ENCODE assay signal across 9 cellular contexts in the genomic region with DNA sequence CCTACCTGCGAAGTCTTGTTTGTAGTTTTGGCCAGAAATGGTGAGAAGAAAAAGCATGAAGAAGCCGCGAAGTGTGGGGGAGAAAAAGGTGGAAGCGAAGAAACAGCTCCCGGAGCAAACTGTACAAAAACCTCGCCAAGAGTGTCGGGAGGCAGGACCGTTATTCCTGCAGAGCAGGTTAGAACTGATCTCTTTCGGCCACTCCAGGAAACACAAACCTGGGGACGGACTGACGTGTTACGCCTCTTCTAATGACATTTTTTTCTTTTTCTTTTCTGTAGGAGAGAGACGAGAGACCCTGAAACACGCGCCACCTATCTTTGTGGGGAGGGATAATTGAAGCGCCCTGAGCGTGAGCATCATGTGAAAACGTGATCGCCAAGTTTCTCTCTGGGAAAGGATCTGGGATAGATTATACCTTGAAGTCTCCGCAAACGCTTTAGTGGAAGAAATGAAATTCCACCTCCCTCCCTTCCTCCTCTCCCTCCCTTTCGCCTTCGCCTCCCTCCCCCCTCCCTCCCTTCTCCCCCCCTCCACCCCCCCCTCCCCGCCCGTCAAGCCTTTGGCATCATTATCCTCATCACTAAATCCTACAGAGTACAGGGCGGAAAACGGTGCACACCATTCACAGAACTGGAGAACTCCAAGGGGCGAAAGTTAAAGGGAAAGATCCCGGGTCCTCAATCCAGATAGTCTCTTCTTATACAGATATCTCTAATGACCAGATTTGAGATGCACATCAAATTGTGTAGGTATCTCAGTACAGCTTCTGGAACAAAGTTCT. TPM values are rescaled to one million over a fixed set of nuclear protein-coding genes. Genes with fewer than 3 reads are reported as not detected.
DNase-seq lines count a peak whose midpoint lies in the region; ATAC-seq and TF ChIP-seq lines count a peak whose summit lies in the region.
"Had no signal": no experiment of that assay in that cellular context is flagged by ENCODE, and none has a peak within 500 bp of the region (broad histone marks: within the 10 kb centered on the region; RNA-seq: fewer than 3 reads in every experiment).

A gene (minus strand): TSS at position 186 of the 784 bp plus-strand sequence. CDS start 2,769 bp downstream, outside the sequence.

- H3K36me3 Mint-ChIP-seq in activated CD4-positive, alpha-beta memory T cell treated with anti-CD3 and anti-CD28 coated beads for 36 hours: peaks cover 2% of the 10 kb centered on the region
- H3K36me3 Mint-ChIP-seq in nephron (ENCODE audit: low read depth): peaks cover 15% of the 10 kb centered on the region

- H3K27me3 Mint-ChIP-seq in activated CD4-positive, alpha-beta memory T cell treated with anti-CD3 and anti-CD28 coated beads for 36 hours: peaks cover 38% of the 10 kb centered on the region
- peaks cover 28% of the 10 kb centered on the region for H3K27me3 Mint-ChIP-seq in nephron (ENCODE audit: low read depth)
- H3K27me3 Mint-ChIP-seq: dendritic cell treated with granulocyte-macrophage colony-stimulating factor and Interleukin-4, amounts not matched to agents 40 ng/mL and 50 ng/mL, for 4 days had no signal

- H3K4me1 Mint-ChIP-seq in activated CD4-positive, alpha-beta memory T cell treated with anti-CD3 and anti-CD28 coated beads for 36 hours (ENCODE audit: low read depth): peaks cover 23% of the 10 kb centered on the region
- H3K4me1 Mint-ChIP-seq in nephron: peaks cover 36% of the 10 kb centered on the region

- no peaks in the 10 kb centered on the region for H3K9me3 Mint-ChIP-seq in activated CD4-positive, alpha-beta memory T cell treated with anti-CD3 and anti-CD28 coated beads for 36 hours
- H3K9me3 Mint-ChIP-seq in nephron: no peaks in the 10 kb centered on the region
- H3K9me3 Mint-ChIP-seq: dendritic cell treated with granulocyte-macrophage colony-stimulating factor and Interleukin-4, amounts not matched to agents 40 ng/mL and 50 ng/mL, for 4 days had no signal

- H3K27ac Mint-ChIP-seq in activated CD4-positive, alpha-beta memory T cell treated with anti-CD3 and anti-CD28 coated beads for 36 hours: no peak within 1 kb of the TSS
- no peak within 1 kb of the TSS for H3K27ac Mint-ChIP-seq in nephron
- H3K27ac Mint-ChIP-seq: dendritic cell treated with granulocyte-macrophage colony-stimulating factor and Interleukin-4, amounts not matched to agents 40 ng/mL and 50 ng/mL, for 4 days had no signal

- CTCF ChIA-PET in activated CD4-positive, alpha-beta memory T cell treated with anti-CD3 and anti-CD28 coated beads for 36 hours (lab: Charles Lee): interaction anchor here (1.0 to 1.1 kb wide), 3 partner anchors 10 to 106 kb away, joined by 3 to 4 read pairs (median 3); no protein-coding TSS in a partner anchor

- peak; percentile 83 for DNase-seq in GM04504 (ENCODE audit: low read depth)
- peak; percentile 92 for DNase-seq in NAMALWA (ENCODE audit: low spot score)
- peak; percentile 56 for DNase-seq in activated CD4-positive, alpha-beta memory T cell treated with anti-CD3 and anti-CD28 coated beads for 36 hours
- peak; percentile 93 to 97 for DNase-seq in foreskin fibroblast
- no peak for DNase-seq in T1000 (lab: John Stamatoyannopoulos, UW)
- DNase-seq in HuH-7 (ENCODE audit: low spot score): no peak

- H3K4me3 ChIP-seq in foreskin fibroblast (ENCODE audit: low read depth in 1 of 2, low read length in 2 of 2): peak within 1 kb of the TSS; percentile 83 to 86

- TF ChIP-seq CTCF in foreskin fibroblast (IDR thresholded peaks at IDR 0.05; ENCODE audit: low read depth, low read length): peak; percentile 76
- peak; percentile 53 to 67 (median 60) for TF ChIP-seq CTCF in nephron (IDR thresholded peaks at IDR 0.05; ENCODE audit: unreplicated experiment in 3 of 3)

- ATAC-seq in GM18867 (IDR thresholded peaks at IDR 0.05; ENCODE audit: unreplicated experiment): no peak

- no peak within 1 kb of the TSS for H3K4me3 Mint-ChIP-seq in activated CD4-positive, alpha-beta memory T cell treated with anti-CD3 and anti-CD28 coated beads for 36 hours
- H3K4me3 Mint-ChIP-seq in nephron: no peak within 1 kb of the TSS
- H3K4me3 Mint-ChIP-seq: dendritic cell treated with granulocyte-macrophage colony-stimulating factor and Interleukin-4, amounts not matched to agents 40 ng/mL and 50 ng/mL, for 4 days had no signal

- POLR2A ChIA-PET in activated CD4-positive, alpha-beta memory T cell treated with anti-CD3 and anti-CD28 coated beads for 36 hours (lab: Charles Lee): no interaction called here

- intact Hi-C loops in activated CD4-positive, alpha-beta memory T cell treated with anti-CD3 and anti-CD28 coated beads for 36 hours (cut with micrococcal nuclease): loop anchor here (2.0 to 10.0 kb wide), 7 partner anchors 53 to 1395 kb away; a partner anchor contains a TSS

RNA-seq across cellular contexts. Expression of the gene that starts here (rescaled TPM):
- 10 to 100 TPM; 16.8 to 17.1 TPM for total RNA-seq in activated CD4-positive, alpha-beta memory T cell treated with anti-CD3 and anti-CD28 coated beads for 36 hours

Comparison
In these comparisons a context has a peak if more than half of its experiments do, and no peak if none do; other contexts are left out.
1. DNase-seq: peak in GM04504 (single experiment), NAMALWA (single experiment), activated CD4-positive, alpha-beta memory T cell treated with anti-CD3 and anti-CD28 coated beads for 36 hours (single experiment) and foreskin fibroblast (2 of 2); none in T1000 (single experiment) and HuH-7 (single experiment).